Comparison of ENCODE assay signal across 17 cellular contexts in the genomic region with DNA sequence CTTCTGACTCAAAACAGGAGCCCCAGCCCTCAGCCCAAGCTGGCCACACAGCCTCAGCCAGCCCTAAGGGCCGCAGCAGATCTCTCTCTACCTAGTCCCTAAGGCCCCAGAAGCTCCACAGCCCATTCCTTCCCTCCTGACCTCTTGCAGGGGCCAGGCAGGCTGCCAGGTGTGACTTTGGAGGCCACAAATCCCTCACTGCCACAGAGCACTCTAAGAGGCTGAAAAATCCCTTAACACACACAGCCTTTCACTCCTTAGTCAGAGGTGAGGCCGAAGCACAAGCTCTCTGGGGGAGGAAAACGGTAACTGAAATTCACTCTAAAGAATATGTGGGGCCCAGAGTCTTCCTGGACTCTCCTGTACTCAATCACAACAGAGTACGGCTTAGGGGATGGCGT. TPM values are rescaled to one million over a fixed set of nuclear protein-coding genes. Genes with fewer than 3 reads are reported as not detected.
DNase-seq lines count a peak whose midpoint lies in the region; ATAC-seq, FAIRE-seq and TF ChIP-seq lines count a peak whose summit lies in the region.
"Had no signal": no experiment of that assay in that cellular context is flagged by ENCODE, and none has a peak within 500 bp of the region (broad histone marks: within the 10 kb centered on the region; RNA-seq: fewer than 3 reads in every experiment).

No MANE protein-coding gene starts in this region.

- intact Hi-C loops in esophagus muscularis mucosa (cut with DNase I) = no loop called here

- peak overlapping the region; percentile 48 for H3K4me2 ChIP-seq in skeletal muscle satellite cell (ENCODE audit: low read length)

- peak overlapping the region; percentile 43 for H3K9ac ChIP-seq in skeletal muscle satellite cell (ENCODE audit: low read depth, low read length)

- no peak for DNase-seq in GM12892 (ENCODE audit: insufficient read length)
- peak; percentile 6 for DNase-seq in NCI-H82 treated with DMSO at 0.1 percent for 48 hours (lab: John Stamatoyannopoulos, UW; ENCODE audit: unreplicated experiment)
- peak; percentile 79 for DNase-seq in esophagus muscularis mucosa (ENCODE audit: extremely low spot score)
- DNase-seq in inferior parietal cortex (ENCODE audit: extremely low spot score) = no peak
- no peak for DNase-seq in amygdala (lab: John Stamatoyannopoulos, UW)
- DNase-seq: activated naive CD8-positive, alpha-beta T cell treated with anti-CD3 and anti-CD28 coated beads, Interleukin-2, amount 10 ng/mL, durations not matched to agents 7 days and 5 days; activated T-cell treated with anti-CD3 and anti-CD28 coated beads, Interleukin-2, amount 50 U/mL, for 1 hour; foreskin melanocyte; mucosa of descending colon; NCI-H1694 treated with DMSO at 0.1 percent for 48 hours; NCI-H510A treated with DMSO at 0.1 percent for 48 hours; occipital lobe; T-cell had no signal

- H3K36me3 ChIP-seq in esophagus muscularis mucosa = peaks cover 0 to 23% (median 0%) of the 10 kb centered on the region in 4 donors
- peaks cover 12% of the 10 kb centered on the region for H3K36me3 ChIP-seq in skeletal muscle satellite cell (ENCODE audit: insufficient read depth, low read length)

- H3K27ac ChIP-seq in esophagus muscularis mucosa (replicated peaks in 1 of 4) = no peak overlapping the region
- H3K27ac ChIP-seq: C4-2B had no signal

- ATAC-seq in GM18870 (IDR thresholded peaks at IDR 0.05; ENCODE audit: unreplicated experiment) = no peak
- ATAC-seq: mucosa of descending colon, T-cell had no signal

- TF ChIP-seq EP300 in esophagus muscularis mucosa (IDR thresholded peaks at IDR 0.05) = no peak

- H3K9me3 ChIP-seq in esophagus muscularis mucosa = no peaks in the 10 kb centered on the region
- H3K9me3 ChIP-seq in skeletal muscle satellite cell (replicated peaks; ENCODE audit: low read length) = no peaks in the 10 kb centered on the region
- H3K9me3 ChIP-seq: mucosa of descending colon had no signal

- H3K4me3 ChIP-seq in esophagus muscularis mucosa = no peak overlapping the region
- H3K4me3 ChIP-seq in skeletal muscle satellite cell (ENCODE audit: low read length) = no peak overlapping the region
- H3K4me3 ChIP-seq: mucosa of descending colon had no signal

- no peak for TF ChIP-seq CTCF in esophagus muscularis mucosa (IDR thresholded peaks at IDR 0.05)

- H3K4me1 ChIP-seq in esophagus muscularis mucosa = peaks cover 0 to 4% (median 0%) of the 10 kb centered on the region in 4 donors
- H3K4me1 ChIP-seq in skeletal muscle satellite cell (ENCODE audit: control insufficient read depth, insufficient read depth, low read length) = peaks cover 35% of the 10 kb centered on the region

- peak; percentile 54 for FAIRE-seq in GM12892 (lab: Jason Lieb, UNC)

- H3K27me3 ChIP-seq in esophagus muscularis mucosa (no peaks in the 10 kb centered on the region), skeletal muscle satellite cell (ENCODE audit: control insufficient read depth, insufficient read depth, low read length) (no peaks in the 10 kb centered on the region)

- no peak for TF ChIP-seq POLR2A in GM12892 (IDR thresholded peaks at IDR 0.05; ENCODE audit: low read depth, low read length)
- TF ChIP-seq POLR2A in esophagus muscularis mucosa (IDR thresholded peaks at IDR 0.05; ENCODE audit: low read depth) = no peak

- WGBS in esophagus muscularis mucosa = 86% methylated on average over 5 of the region's 5 CpGs

RNA-seq across cellular contexts. Expression of gene LRRC2, which starts 23.3 kb away (rescaled TPM):
- not detected for polyA plus RNA-seq in GM12892 (2012; ENCODE audit: missing spikeins)
- under 1 TPM; 0.32 to 0.83 (median 0.55) TPM for total RNA-seq in esophagus muscularis mucosa
- total RNA-seq in skeletal muscle satellite cell (2012; rRNA removed) = under 0.01 and 0.25 TPM in 2 replicates

RNA-seq across cellular contexts. Expression of gene RTP3, which starts 45.0 kb away (rescaled TPM):
- polyA plus RNA-seq in GM12892 (2012; ENCODE audit: missing spikeins) = not detected
- total RNA-seq in esophagus muscularis mucosa = not detected
- not detected in 2 replicates for total RNA-seq in skeletal muscle satellite cell (2012; rRNA removed)
- total RNA-seq: activated naive CD8-positive, alpha-beta T cell treated with anti-CD3 and anti-CD28 coated beads, Interleukin-2, amount 10 ng/mL, durations not matched to agents 7 days and 5 days; LHCN-M2; mucosa of descending colon; occipital lobe; T-cell had no signal

Comparison
In these comparisons a context has a peak if more than half of its experiments do, and no peak if none do; other contexts are left out.
1. DNase-seq: peak in NCI-H82 treated with DMSO at 0.1 percent for 48 hours (single experiment) and esophagus muscularis mucosa (single experiment); none in GM12892 (single experiment), inferior parietal cortex (single experiment) and amygdala (0 of 56).